ENCODE assay signal across 8 cellular contexts in the genomic region with DNA sequence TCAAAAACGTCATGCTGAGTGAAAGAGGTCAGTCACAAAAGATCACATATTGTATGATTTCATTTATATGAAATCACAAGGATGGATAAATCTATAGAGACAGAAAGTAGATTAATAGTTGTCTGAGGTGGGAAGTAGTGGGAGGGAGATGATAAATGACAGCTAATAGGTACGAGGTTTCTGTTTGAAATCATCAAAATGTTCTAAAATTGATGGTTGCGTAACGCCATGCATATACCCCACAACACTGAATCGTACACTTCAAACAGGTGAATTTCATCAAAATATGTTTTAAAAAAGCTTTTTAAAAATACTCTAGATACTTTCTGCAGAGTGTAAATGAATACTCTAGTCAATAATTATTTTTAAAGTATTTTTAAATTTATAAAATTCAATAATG.
"Had no signal": no experiment of that assay in that cellular context is flagged by ENCODE, and none has a peak within 500 bp of the region (broad histone marks: within the 10 kb centered on the region; RNA-seq: fewer than 3 reads in every experiment).

No MANE protein-coding gene starts in this region.

- H3K27ac ChIP-seq: HL-60 had no signal

- H3K9me3 ChIP-seq: HAP-1 had no signal

- DNase-seq: H7, HFFc6, KG1 had no signal

- FAIRE-seq: K562 had no signal

- H3K4me2 ChIP-seq: GM23338 had no signal

- H3K36me3 ChIP-seq: HAP-1 had no signal

- ATAC-seq: GM23338, HCT116, K562 had no signal

- H3K4me1 ChIP-seq: HAP-1 had no signal

- H2AFZ ChIP-seq: GM23338 had no signal

- H3K4me3 ChIP-seq: GM23338, HAP-1, K562 had no signal
